9 cellular contexts compared by ENCODE assay signal in genomic region chr2:191218292-191218898, GRCh38. TPM values are rescaled to one million over a fixed set of nuclear protein-coding genes. Genes with fewer than 3 reads are reported as not detected.
A peak's percentile ranks its signal among the peaks of the same experiment; 100 is the strongest.
DNase-seq lines count a peak whose midpoint lies in the region; ATAC-seq and TF ChIP-seq lines count a peak whose summit lies in the region.
"Had no signal": no experiment of that assay in that cellular context is flagged by ENCODE, and none has a peak within 500 bp of the region (broad histone marks: within the 10 kb centered on the region; RNA-seq: fewer than 3 reads in every experiment).

No MANE protein-coding gene starts in this region.

- in situ Hi-C loops in HAP-1 (cut with MboI; ENCODE audit: low sequenced_read_pairs): no loop called here

- intact Hi-C loops in activated B cell treated with CpG ODN at 0.5 μM for 24 hours (cut with micrococcal nuclease): loop anchor here (1.0 to 2.0 kb wide), 8 partner anchors 24 to 944 kb away; no protein-coding TSS in a partner anchor

- TF ChIP-seq CTCF in activated B cell treated with CpG ODN at 0.5 μM for 24 hours (IDR thresholded peaks at IDR 0.05): no peak
- peak; percentile 69 for TF ChIP-seq CTCF in neural cell (IDR thresholded peaks at IDR 0.05; ENCODE audit: poor library complexity, severe bottlenecking)

- no peak for TF ChIP-seq EP300 in neural cell (conservative IDR thresholded peaks at IDR 0.05; ENCODE audit: poor library complexity, severe bottlenecking)

- H3K9me3 Mint-ChIP-seq in activated B cell treated with CpG ODN at 0.5 μM for 24 hours: peaks cover 5% of the 10 kb centered on the region
- H3K9me3 Mint-ChIP-seq in stimulated activated memory B cell treated with anti-CD40 and anti-IgM and Interleukin-4, amounts not matched to agents 10 μg/mL and 1 μg/mL and 100 μg/mL, for 72 hours: peaks cover 8% of the 10 kb centered on the region

- no peak overlapping the region for H3K4me2 ChIP-seq in neural cell (ENCODE audit: low read length)

- H3K27me3 ChIP-seq in HAP-1 (ENCODE audit: low read depth) (no peaks in the 10 kb centered on the region), neural cell (ENCODE audit: insufficient read depth, low read depth, low read length) (no peaks in the 10 kb centered on the region)

- H3K4me3 Mint-ChIP-seq in activated B cell treated with CpG ODN at 0.5 μM for 24 hours: no peak overlapping the region
- H3K4me3 Mint-ChIP-seq in stimulated activated memory B cell treated with anti-CD40 and anti-IgM and Interleukin-4, amounts not matched to agents 10 μg/mL and 1 μg/mL and 100 μg/mL, for 72 hours: no peak overlapping the region
- H3K4me3 Mint-ChIP-seq: activated naive CD8-positive, alpha-beta T cell had no signal

- no peaks in the 10 kb centered on the region for H3K36me3 Mint-ChIP-seq in activated B cell treated with CpG ODN at 0.5 μM for 24 hours (ENCODE audit: low read depth)
- H3K36me3 Mint-ChIP-seq in stimulated activated memory B cell treated with anti-CD40 and anti-IgM and Interleukin-4, amounts not matched to agents 10 μg/mL and 1 μg/mL and 100 μg/mL, for 72 hours: peaks cover 8% of the 10 kb centered on the region

- peaks cover 2% of the 10 kb centered on the region for H3K27me3 Mint-ChIP-seq in activated B cell treated with CpG ODN at 0.5 μM for 24 hours
- peaks cover 5% of the 10 kb centered on the region for H3K27me3 Mint-ChIP-seq in stimulated activated memory B cell treated with anti-CD40 and anti-IgM and Interleukin-4, amounts not matched to agents 10 μg/mL and 1 μg/mL and 100 μg/mL, for 72 hours
- H3K27me3 Mint-ChIP-seq: activated naive CD8-positive, alpha-beta T cell had no signal

- no peaks in the 10 kb centered on the region for H3K9me2 ChIP-seq in neural cell (ENCODE audit: insufficient read depth, low read length)

- POLR2A ChIA-PET in activated B cell treated with CpG ODN at 0.5 μM for 24 hours (lab: Charles Lee): interaction anchor here (0.6 kb wide), 1 partner anchor 10 kb away, joined by 3 read pairs; no protein-coding TSS in a partner anchor

- H3K9me3 ChIP-seq in HAP-1: no peaks in the 10 kb centered on the region
- H3K9me3 ChIP-seq in neural cell (ENCODE audit: low read length): no peaks in the 10 kb centered on the region

- peak; percentile 75 for ATAC-seq in activated B cell treated with CpG ODN at 0.5 μM for 24 hours (ENCODE audit: low read depth)
- ATAC-seq in HG03469 (IDR thresholded peaks at IDR 0.05; ENCODE audit: unreplicated experiment): no peak
- ATAC-seq in stimulated activated memory B cell treated with anti-CD40 and anti-IgM and Interleukin-4, amounts not matched to agents 10 μg/mL and 1 μg/mL and 100 μg/mL, for 72 hours: no peak

- peak; percentile 62 for TF ChIP-seq RAD21 in neural cell (conservative IDR thresholded peaks at IDR 0.05)

- CTCF ChIA-PET in activated B cell treated with CpG ODN at 0.5 μM for 24 hours (lab: Charles Lee): interaction anchor here (0.7 to 5.0 kb wide), 23 partner anchors 9 to 944 kb away, joined by 3 to 36 read pairs (median 3); no protein-coding TSS in a partner anchor

- no peak overlapping the region for H2AFZ ChIP-seq in neural cell (ENCODE audit: low read depth, low read length)

- H3K27ac ChIP-seq in neural cell (ENCODE audit: low read length): no peak overlapping the region

- DNase-seq in GM03348 (ENCODE audit: low spot score): peak; percentile 12
- DNase-seq in HAP-1 (ENCODE audit: low spot score in 2 of 2): peak; percentile 59 to 81
- DNase-seq in NCI-H1694 treated with DMSO at 0.1 percent for 48 hours (lab: John Stamatoyannopoulos, UW): peak; percentile 68
- no peak for DNase-seq in activated B cell treated with CpG ODN at 0.5 μM for 24 hours
- DNase-seq in fibroblast of peridontal ligament (ENCODE audit: extremely low read depth): peak; percentile 81

- no peaks in the 10 kb centered on the region for H4K20me1 ChIP-seq in neural cell (ENCODE audit: insufficient read depth)

- H3K79me2 ChIP-seq in neural cell (replicated peaks; ENCODE audit: insufficient read depth, low read length): no peaks in the 10 kb centered on the region

- no peaks in the 10 kb centered on the region for H3F3A ChIP-seq in neural cell (ENCODE audit: insufficient read depth, low read length, poor library complexity, severe bottlenecking)

- no peak overlapping the region for H3K27ac Mint-ChIP-seq in activated B cell treated with CpG ODN at 0.5 μM for 24 hours
- no peak overlapping the region for H3K27ac Mint-ChIP-seq in stimulated activated memory B cell treated with anti-CD40 and anti-IgM and Interleukin-4, amounts not matched to agents 10 μg/mL and 1 μg/mL and 100 μg/mL, for 72 hours
- H3K27ac Mint-ChIP-seq: activated naive CD8-positive, alpha-beta T cell had no signal

- H3K36me3 ChIP-seq in HAP-1 (replicated peaks) (no peaks in the 10 kb centered on the region), neural cell (ENCODE audit: insufficient read depth, low read length) (no peaks in the 10 kb centered on the region)

- H3K4me1 ChIP-seq in HAP-1: no peaks in the 10 kb centered on the region

- H3K9ac ChIP-seq in neural cell (ENCODE audit: low read length): no peak overlapping the region

- H3K4me1 Mint-ChIP-seq in activated B cell treated with CpG ODN at 0.5 μM for 24 hours: peaks cover 10% of the 10 kb centered on the region
- H3K4me1 Mint-ChIP-seq in stimulated activated memory B cell treated with anti-CD40 and anti-IgM and Interleukin-4, amounts not matched to agents 10 μg/mL and 1 μg/mL and 100 μg/mL, for 72 hours: peaks cover 24% of the 10 kb centered on the region

- no peak overlapping the region for H3K4me3 ChIP-seq in HAP-1
- H3K4me3 ChIP-seq in neural cell (ENCODE audit: low read length): no peak overlapping the region

TF ChIP-seq in neural cell, 6 proteins besides CTCF, POLR2A, EP300 and RAD21:
- TF ChIP-seq POLR2AphosphoS5 (IDR thresholded peaks at IDR 0.05) (no peak), SMC3 (conservative IDR thresholded peaks at IDR 0.05; ENCODE audit: poor library complexity) (peak; percentile 76), EZH2 (IDR thresholded peaks at IDR 0.05; ENCODE audit: borderline replicate concordance, insufficient read depth, low read length, poor library complexity, severe bottlenecking) (no peak), REST (IDR thresholded peaks at IDR 0.05; ENCODE audit: borderline replicate concordance) (no peak), TAF1 (IDR thresholded peaks at IDR 0.05; ENCODE audit: low read depth) (no peak), MXI1 (conservative IDR thresholded peaks at IDR 0.05; ENCODE audit: poor library complexity, severe bottlenecking) (no peak)

RNA-seq across cellular contexts. Expression of gene MYO1B, which starts 26.8 kb away (rescaled TPM):
- 2.5 and 2.7 TPM in 2 replicates for total RNA-seq in activated B cell treated with CpG ODN at 0.5 μM for 24 hours
- 67.0 and 72.2 TPM in 2 replicates for polyA plus RNA-seq in neural cell
- polyA minus RNA-seq in neural cell: 124 and 129 TPM in 2 replicates
